15 cellular contexts compared by ENCODE assay signal in the genomic region with DNA sequence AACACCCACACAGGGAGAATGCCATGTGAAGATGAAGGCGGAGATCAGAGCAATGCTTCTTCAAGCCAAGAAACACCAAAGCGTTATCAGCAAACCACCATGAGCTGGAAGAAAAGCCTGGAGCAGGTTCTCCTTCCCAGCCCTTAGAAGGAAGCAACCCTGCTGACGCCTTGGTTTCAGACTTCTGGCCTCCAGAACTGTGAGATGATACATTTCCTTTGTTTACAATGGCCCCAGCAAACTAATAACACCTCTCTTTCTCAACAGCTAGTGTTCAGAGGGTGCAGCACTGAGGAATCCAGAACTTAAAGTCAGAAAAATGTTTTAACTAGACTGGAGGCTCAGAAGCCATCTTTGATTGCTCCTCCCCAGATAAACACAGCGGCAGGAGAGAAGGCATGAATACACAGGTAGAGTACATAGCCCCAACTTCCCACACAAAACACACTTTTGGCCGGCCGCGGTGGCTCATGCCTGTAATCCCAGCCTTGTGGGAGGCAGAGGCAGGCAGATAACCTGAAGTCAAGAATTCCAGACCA.
DNase-seq lines count a peak whose midpoint lies in the region; ATAC-seq and TF ChIP-seq lines count a peak whose summit lies in the region.
"Had no signal": no experiment of that assay in that cellular context is flagged by ENCODE, and none has a peak within 500 bp of the region (broad histone marks: within the 10 kb centered on the region; RNA-seq: fewer than 3 reads in every experiment).

No MANE protein-coding gene starts in this region.

- H3K27ac Mint-ChIP-seq in natural killer cell (peak overlapping the region; percentile 80 to 82), CD14-positive monocyte (no peak overlapping the region)

- H3K4me3 ChIP-seq in BJ (ENCODE audit: low read depth, low read length) (no peak overlapping the region), Loucy (ENCODE audit: low read length, poor library complexity, severe bottlenecking) (no peak overlapping the region), esophagus squamous epithelium (no peak overlapping the region)
- H3K4me3 ChIP-seq: suprapubic skin had no signal

- H3K27me3 Mint-ChIP-seq in natural killer cell (ENCODE audit: low read depth in 2 of 2) (no peaks in the 10 kb centered on the region), CD14-positive monocyte (ENCODE audit: low read depth in 3 of 3) (peaks cover 0 to 3% (median 1%) of the 10 kb centered on the region in 3 donors)

- no peak for TF ChIP-seq POLR2A in esophagus squamous epithelium (IDR thresholded peaks at IDR 0.05)

- H3F3A ChIP-seq in Loucy (ENCODE audit: low read depth) = no peaks in the 10 kb centered on the region

- H3K9me3 ChIP-seq in Loucy (ENCODE audit: insufficient read depth, low read depth, low read length) (no peaks in the 10 kb centered on the region), esophagus squamous epithelium (no peaks in the 10 kb centered on the region)
- H3K9me3 ChIP-seq: suprapubic skin had no signal

- no peaks in the 10 kb centered on the region for H3K9me2 ChIP-seq in Loucy (replicated peaks; ENCODE audit: low read depth, low read length)

- DNase-seq in BJ (ENCODE audit: low read depth) (peak; percentile 19), dedifferentiated amniotic fluid mesenchymal stem cell (ENCODE audit: extremely low spot score) (peak; percentile 29), natural killer cell (no peak), CD14-positive monocyte (ENCODE audit: low spot score) (no peak), esophagus squamous epithelium (lab: John Stamatoyannopoulos, UW) (no peak), anterior cingulate cortex (lab: John Stamatoyannopoulos, UW) (no peak), NCI-H2227 treated with DMSO at 0.1 percent for 48 hours (lab: John Stamatoyannopoulos, UW) (no peak)
- DNase-seq: activated naive CD8-positive, alpha-beta T cell treated with anti-CD3 and anti-CD28 coated beads, Interleukin-2, amount 10 ng/mL, durations not matched to agents 7 days and 5 days; AML-193; islet precursor cell; NCI-H1092 treated with DMSO at 0.1 percent for 48 hours; posterior cingulate gyrus had no signal

- no peak overlapping the region for H3K4me2 ChIP-seq in Loucy (ENCODE audit: low read depth, low read length, poor library complexity, severe bottlenecking)

- peak overlapping the region; percentile 58; the same call in 1 of the 2 replicates for H2AFZ ChIP-seq in Loucy (ENCODE audit: low read length)

- WGBS in esophagus squamous epithelium, 2 donors = 57 to 83% methylated on average over 5 to 7 of the region's 7 CpGs

- H3K9me3 Mint-ChIP-seq in natural killer cell (no peaks in the 10 kb centered on the region), CD14-positive monocyte (peaks cover 0 to 6% (median 0%) of the 10 kb centered on the region in 7 donors)

- peak; percentile 60 to 97 (median 96) for ATAC-seq in natural killer cell
- ATAC-seq: activated CD4-positive, CD25-positive, alpha-beta regulatory T cell treated with anti-CD3 and anti-CD28 coated beads, Interleukin-2, amount 50 U/mL, for 24 hours had no signal

- H3K9ac ChIP-seq in Loucy (ENCODE audit: low read depth, low read length, poor library complexity, severe bottlenecking) = no peak overlapping the region

- H3K36me3 Mint-ChIP-seq in natural killer cell (no peaks in the 10 kb centered on the region), CD14-positive monocyte (no peaks in the 10 kb centered on the region)

- no peaks in the 10 kb centered on the region for H3K79me2 ChIP-seq in Loucy (ENCODE audit: insufficient read depth, low read length)

- no peak overlapping the region for H3K27ac ChIP-seq in esophagus squamous epithelium
- H3K27ac ChIP-seq: suprapubic skin had no signal

- peak overlapping the region; percentile 72 for H3K4me3 Mint-ChIP-seq in natural killer cell
- H3K4me3 Mint-ChIP-seq in CD14-positive monocyte = no peak overlapping the region
- H3K4me3 Mint-ChIP-seq: activated naive CD8-positive, alpha-beta T cell treated with anti-CD3 and anti-CD28 coated beads, Interleukin-2, amount 10 ng/mL, durations not matched to agents 7 days and 5 days had no signal

- H3K36me3 ChIP-seq in BJ (ENCODE audit: control insufficient read depth, insufficient read depth, low read length) (no peaks in the 10 kb centered on the region), Loucy (ENCODE audit: insufficient read depth, low read length) (no peaks in the 10 kb centered on the region), esophagus squamous epithelium (no peaks in the 10 kb centered on the region)
- H3K36me3 ChIP-seq: suprapubic skin had no signal

- intact Hi-C loops in natural killer cell (cut with micrococcal nuclease) (no loop called here), CD14-positive monocyte (cut with micrococcal nuclease) (no loop called here), esophagus squamous epithelium (cut with DNase I) (no loop called here)

- H3K4me1 ChIP-seq in Loucy (ENCODE audit: insufficient read depth, low read length, poor library complexity, severe bottlenecking) = no peaks in the 10 kb centered on the region
- H3K4me1 ChIP-seq in esophagus squamous epithelium = peaks cover 0 to 2% (median 0%) of the 10 kb centered on the region in 3 donors
- H3K4me1 ChIP-seq: suprapubic skin had no signal

- H3K4me1 Mint-ChIP-seq in natural killer cell (peaks cover 18% of the 10 kb centered on the region in 2 donors), CD14-positive monocyte (peaks cover 3% of the 10 kb centered on the region)

- CTCF ChIA-PET in BJ (lab: Yijun Ruan, JAX) = interaction anchor here (1.1 kb wide), 1 partner anchor 281 kb away, joined by 3 read pairs; no protein-coding TSS in a partner anchor

- H3K27me3 ChIP-seq in BJ (ENCODE audit: control insufficient read depth, insufficient read depth, low read length) = no peaks in the 10 kb centered on the region; the same call in 1 of the 2 replicates
- H3K27me3 ChIP-seq in Loucy (ENCODE audit: insufficient read depth, low read length, poor library complexity, severe bottlenecking) = no peaks in the 10 kb centered on the region
- H3K27me3 ChIP-seq in esophagus squamous epithelium = peaks cover 0 to under 1% (median 0%) of the 10 kb centered on the region in 4 donors
- H3K27me3 ChIP-seq: suprapubic skin had no signal

- no peaks in the 10 kb centered on the region for H4K20me1 ChIP-seq in Loucy (ENCODE audit: insufficient read depth, low read length, poor library complexity, severe bottlenecking)

- TF ChIP-seq CTCF in BJ (IDR thresholded peaks at IDR 0.05; ENCODE audit: insufficient read depth, low read depth, low read length) = no peak
- TF ChIP-seq CTCF in Loucy (conservative IDR thresholded peaks at IDR 0.05; ENCODE audit: low read length) = no peak
- no peak for TF ChIP-seq CTCF in natural killer cell (IDR thresholded peaks at IDR 0.05)
- TF ChIP-seq CTCF in CD14-positive monocyte (IDR thresholded peaks at IDR 0.05) = no peak
- TF ChIP-seq CTCF in esophagus squamous epithelium (IDR thresholded peaks at IDR 0.05) = no peak

- POLR2A ChIA-PET in BJ (lab: Charles Lee) = no interaction called here

Comparison
In these comparisons a context has a peak if more than half of its experiments do, and no peak if none do; other contexts are left out.
1. DNase-seq: peak in BJ (single experiment) and dedifferentiated amniotic fluid mesenchymal stem cell (single experiment); none in natural killer cell (single experiment), CD14-positive monocyte (single experiment), esophagus squamous epithelium (single experiment), anterior cingulate cortex (0 of 58) and NCI-H2227 treated with DMSO at 0.1 percent for 48 hours (single experiment).
2. H3K27ac Mint-ChIP-seq: peak in natural killer cell (2 of 2); none in CD14-positive monocyte (0 of 7).